In genomic region chr16:49620868-49621239, GRCh38 we compare ENCODE assay signal across 1 cellular context.
TF ChIP-seq lines count a peak whose summit lies in the region.

No MANE protein-coding gene starts in this region.

TF ChIP-seq in GM23338, 12 proteins besides CTCF, POLR2A, EP300 and RAD21 (continued from another document):
- TF ChIP-seq, protein P1, sequence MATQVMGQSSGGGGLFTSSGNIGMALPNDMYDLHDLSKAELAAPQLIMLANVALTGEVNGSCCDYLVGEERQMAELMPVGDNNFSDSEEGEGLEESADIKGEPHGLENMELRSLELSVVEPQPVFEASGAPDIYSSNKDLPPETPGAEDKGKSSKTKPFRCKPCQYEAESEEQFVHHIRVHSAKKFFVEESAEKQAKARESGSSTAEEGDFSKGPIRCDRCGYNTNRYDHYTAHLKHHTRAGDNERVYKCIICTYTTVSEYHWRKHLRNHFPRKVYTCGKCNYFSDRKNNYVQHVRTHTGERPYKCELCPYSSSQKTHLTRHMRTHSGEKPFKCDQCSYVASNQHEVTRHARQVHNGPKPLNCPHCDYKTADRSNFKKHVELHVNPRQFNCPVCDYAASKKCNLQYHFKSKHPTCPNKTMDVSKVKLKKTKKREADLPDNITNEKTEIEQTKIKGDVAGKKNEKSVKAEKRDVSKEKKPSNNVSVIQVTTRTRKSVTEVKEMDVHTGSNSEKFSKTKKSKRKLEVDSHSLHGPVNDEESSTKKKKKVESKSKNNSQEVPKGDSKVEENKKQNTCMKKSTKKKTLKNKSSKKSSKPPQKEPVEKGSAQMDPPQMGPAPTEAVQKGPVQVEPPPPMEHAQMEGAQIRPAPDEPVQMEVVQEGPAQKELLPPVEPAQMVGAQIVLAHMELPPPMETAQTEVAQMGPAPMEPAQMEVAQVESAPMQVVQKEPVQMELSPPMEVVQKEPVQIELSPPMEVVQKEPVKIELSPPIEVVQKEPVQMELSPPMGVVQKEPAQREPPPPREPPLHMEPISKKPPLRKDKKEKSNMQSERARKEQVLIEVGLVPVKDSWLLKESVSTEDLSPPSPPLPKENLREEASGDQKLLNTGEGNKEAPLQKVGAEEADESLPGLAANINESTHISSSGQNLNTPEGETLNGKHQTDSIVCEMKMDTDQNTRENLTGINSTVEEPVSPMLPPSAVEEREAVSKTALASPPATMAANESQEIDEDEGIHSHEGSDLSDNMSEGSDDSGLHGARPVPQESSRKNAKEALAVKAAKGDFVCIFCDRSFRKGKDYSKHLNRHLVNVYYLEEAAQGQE (IDR thresholded peaks at IDR 0.05; ENCODE audit: unreplicated experiment): no peak
- TF ChIP-seq, protein P2, sequence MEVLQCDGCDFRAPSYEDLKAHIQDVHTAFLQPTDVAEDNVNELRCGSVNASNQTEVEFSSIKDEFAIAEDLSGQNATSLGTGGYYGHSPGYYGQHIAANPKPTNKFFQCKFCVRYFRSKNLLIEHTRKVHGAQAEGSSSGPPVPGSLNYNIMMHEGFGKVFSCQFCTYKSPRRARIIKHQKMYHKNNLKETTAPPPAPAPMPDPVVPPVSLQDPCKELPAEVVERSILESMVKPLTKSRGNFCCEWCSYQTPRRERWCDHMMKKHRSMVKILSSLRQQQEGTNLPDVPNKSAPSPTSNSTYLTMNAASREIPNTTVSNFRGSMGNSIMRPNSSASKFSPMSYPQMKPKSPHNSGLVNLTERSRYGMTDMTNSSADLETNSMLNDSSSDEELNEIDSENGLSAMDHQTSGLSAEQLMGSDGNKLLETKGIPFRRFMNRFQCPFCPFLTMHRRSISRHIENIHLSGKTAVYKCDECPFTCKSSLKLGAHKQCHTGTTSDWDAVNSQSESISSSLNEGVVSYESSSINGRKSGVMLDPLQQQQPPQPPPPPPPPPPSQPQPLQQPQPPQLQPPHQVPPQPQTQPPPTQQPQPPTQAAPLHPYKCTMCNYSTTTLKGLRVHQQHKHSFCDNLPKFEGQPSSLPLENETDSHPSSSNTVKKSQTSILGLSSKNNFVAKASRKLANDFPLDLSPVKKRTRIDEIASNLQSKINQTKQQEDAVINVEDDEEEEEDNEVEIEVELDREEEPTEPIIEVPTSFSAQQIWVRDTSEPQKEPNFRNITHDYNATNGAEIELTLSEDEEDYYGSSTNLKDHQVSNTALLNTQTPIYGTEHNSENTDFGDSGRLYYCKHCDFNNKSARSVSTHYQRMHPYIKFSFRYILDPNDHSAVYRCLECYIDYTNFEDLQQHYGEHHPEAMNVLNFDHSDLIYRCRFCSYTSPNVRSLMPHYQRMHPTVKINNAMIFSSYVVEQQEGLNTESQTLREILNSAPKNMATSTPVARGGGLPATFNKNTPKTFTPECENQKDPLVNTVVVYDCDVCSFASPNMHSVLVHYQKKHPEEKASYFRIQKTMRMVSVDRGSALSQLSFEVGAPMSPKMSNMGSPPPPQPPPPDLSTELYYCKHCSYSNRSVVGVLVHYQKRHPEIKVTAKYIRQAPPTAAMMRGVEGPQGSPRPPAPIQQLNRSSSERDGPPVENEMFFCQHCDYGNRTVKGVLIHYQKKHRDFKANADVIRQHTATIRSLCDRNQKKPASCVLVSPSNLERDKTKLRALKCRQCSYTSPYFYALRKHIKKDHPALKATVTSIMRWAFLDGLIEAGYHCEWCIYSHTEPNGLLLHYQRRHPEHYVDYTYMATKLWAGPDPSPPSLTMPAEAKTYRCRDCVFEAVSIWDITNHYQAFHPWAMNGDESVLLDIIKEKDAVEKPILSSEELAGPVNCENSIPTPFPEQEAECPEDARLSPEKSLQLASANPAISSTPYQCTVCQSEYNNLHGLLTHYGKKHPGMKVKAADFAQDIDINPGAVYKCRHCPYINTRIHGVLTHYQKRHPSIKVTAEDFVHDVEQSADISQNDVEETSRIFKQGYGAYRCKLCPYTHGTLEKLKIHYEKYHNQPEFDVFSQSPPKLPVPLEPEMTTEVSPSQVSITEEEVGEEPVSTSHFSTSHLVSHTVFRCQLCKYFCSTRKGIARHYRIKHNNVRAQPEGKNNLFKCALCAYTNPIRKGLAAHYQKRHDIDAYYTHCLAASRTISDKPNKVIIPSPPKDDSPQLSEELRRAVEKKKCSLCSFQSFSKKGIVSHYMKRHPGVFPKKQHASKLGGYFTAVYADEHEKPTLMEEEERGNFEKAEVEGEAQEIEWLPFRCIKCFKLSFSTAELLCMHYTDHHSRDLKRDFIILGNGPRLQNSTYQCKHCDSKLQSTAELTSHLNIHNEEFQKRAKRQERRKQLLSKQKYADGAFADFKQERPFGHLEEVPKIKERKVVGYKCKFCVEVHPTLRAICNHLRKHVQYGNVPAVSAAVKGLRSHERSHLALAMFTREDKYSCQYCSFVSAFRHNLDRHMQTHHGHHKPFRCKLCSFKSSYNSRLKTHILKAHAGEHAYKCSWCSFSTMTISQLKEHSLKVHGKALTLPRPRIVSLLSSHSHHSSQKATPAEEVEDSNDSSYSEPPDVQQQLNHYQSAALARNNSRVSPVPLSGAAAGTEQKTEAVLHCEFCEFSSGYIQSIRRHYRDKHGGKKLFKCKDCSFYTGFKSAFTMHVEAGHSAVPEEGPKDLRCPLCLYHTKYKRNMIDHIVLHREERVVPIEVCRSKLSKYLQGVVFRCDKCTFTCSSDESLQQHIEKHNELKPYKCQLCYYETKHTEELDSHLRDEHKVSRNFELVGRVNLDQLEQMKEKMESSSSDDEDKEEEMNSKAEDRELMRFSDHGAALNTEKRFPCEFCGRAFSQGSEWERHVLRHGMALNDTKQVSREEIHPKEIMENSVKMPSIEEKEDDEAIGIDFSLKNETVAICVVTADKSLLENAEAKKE (CRISPR knock-in tag; IDR thresholded peaks at IDR 0.05): no peak
- TF ChIP-seq EZH2 (IDR thresholded peaks at IDR 0.05; ENCODE audit: low read depth, unreplicated experiment): no peak
- no peak for TF ChIP-seq POLR2AphosphoS5 (IDR thresholded peaks at IDR 0.05; ENCODE audit: low read depth)
- TF ChIP-seq ZNF114 (CRISPR knock-in tag; IDR thresholded peaks at IDR 0.05): no peak
- TF ChIP-seq NANOG (IDR thresholded peaks at IDR 0.05; ENCODE audit: borderline replicate concordance): no peak
- no peak for TF ChIP-seq EZH2phosphoT487 (IDR thresholded peaks at IDR 0.05; ENCODE audit: unreplicated experiment)
- TF ChIP-seq, protein P3, sequence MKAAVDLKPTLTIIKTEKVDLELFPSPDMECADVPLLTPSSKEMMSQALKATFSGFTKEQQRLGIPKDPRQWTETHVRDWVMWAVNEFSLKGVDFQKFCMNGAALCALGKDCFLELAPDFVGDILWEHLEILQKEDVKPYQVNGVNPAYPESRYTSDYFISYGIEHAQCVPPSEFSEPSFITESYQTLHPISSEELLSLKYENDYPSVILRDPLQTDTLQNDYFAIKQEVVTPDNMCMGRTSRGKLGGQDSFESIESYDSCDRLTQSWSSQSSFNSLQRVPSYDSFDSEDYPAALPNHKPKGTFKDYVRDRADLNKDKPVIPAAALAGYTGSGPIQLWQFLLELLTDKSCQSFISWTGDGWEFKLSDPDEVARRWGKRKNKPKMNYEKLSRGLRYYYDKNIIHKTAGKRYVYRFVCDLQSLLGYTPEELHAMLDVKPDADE (IDR thresholded peaks at IDR 0.05): no peak
